In the genomic region with DNA sequence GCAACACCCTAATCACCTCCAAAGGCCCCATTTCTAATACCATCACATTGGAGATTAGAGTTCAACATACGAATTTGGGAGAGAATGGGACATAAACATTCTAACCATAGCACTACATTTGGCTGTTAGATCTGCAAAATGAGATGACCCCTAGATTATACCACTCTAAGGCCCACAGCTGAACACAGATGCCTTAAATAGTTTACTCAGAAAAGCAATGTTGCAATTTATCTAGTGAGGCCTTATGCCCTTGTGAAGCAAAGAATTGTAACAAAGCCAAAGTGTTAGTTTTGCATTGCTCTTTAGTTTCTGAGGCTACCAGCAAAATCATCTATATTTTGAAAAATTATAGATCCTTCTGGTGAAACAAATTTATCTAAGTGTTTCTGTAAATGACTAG, we compare ENCODE assay signal across 17 cellular contexts. TPM values are rescaled to one million over a fixed set of nuclear protein-coding genes. Genes with fewer than 3 reads are reported as not detected.
A peak's percentile ranks its signal among the peaks of the same experiment; 100 is the strongest.
DNase-seq lines count a peak whose midpoint lies in the region; ATAC-seq and TF ChIP-seq lines count a peak whose summit lies in the region.
"Had no signal": no experiment of that assay in that cellular context is flagged by ENCODE, and none has a peak within 500 bp of the region (broad histone marks: within the 10 kb centered on the region; RNA-seq: fewer than 3 reads in every experiment).

No MANE protein-coding gene starts in this region.

- ATAC-seq in T-helper 17 cell: no peak
- ATAC-seq in psoas muscle: no peak
- ATAC-seq in HG02623 (IDR thresholded peaks at IDR 0.05; ENCODE audit: unreplicated experiment): no peak
- ATAC-seq: Panc1, Right ventricle myocardium inferior had no signal

- DNase-seq in AG04449 (ENCODE audit: low read depth, low spot score): peak; percentile 3
- peak; percentile 8 for DNase-seq in GM03348 (ENCODE audit: low spot score)
- no peak for DNase-seq in T-helper 17 cell
- peak; percentile 57 for DNase-seq in fibroblast of peridontal ligament (ENCODE audit: extremely low read depth)
- DNase-seq in putamen (ENCODE audit: low spot score): no peak
- DNase-seq in psoas muscle: no peak
- DNase-seq in 8988T: no peak
- DNase-seq: CD8-positive, alpha-beta memory T cell; NCI-H1048; NCI-H146; NCI-H2081 treated with DMSO at 0.1 percent for 48 hours; NCI-H2227 treated with DMSO at 0.1 percent for 48 hours; NCI-H69 had no signal

- no peak overlapping the region for H3K27ac ChIP-seq in psoas muscle
- H3K27ac ChIP-seq: SK-N-MC had no signal

- 42 to 80% (median 76%) methylated on average over 1 of the region's 1 CpG for WGBS in psoas muscle, 3 donors

- H3K9me3 ChIP-seq in T-helper 17 cell (ENCODE audit: control insufficient read depth, low read length, poor library complexity, severe bottlenecking) (no peaks in the 10 kb centered on the region), psoas muscle (no peaks in the 10 kb centered on the region)

- peaks cover 5% of the 10 kb centered on the region for H3K4me1 Mint-ChIP-seq in T-helper 17 cell

- H3K27me3 Mint-ChIP-seq in T-helper 17 cell: no peaks in the 10 kb centered on the region

- H3K27ac Mint-ChIP-seq in T-helper 17 cell: peak overlapping the region; percentile 66

- H3K4me3 ChIP-seq in AG04449 (ENCODE audit: low read depth, low read length) (no peak overlapping the region), psoas muscle (no peak overlapping the region)
- H3K4me3 ChIP-seq: SK-N-MC had no signal

- CTCF ChIA-PET in AG04449 (lab: Yijun Ruan, JAX): no interaction called here

- intact Hi-C loops in psoas muscle (cut with DNase I): no loop called here

- H3K27me3 ChIP-seq in psoas muscle (ENCODE audit: insufficient read depth in 3 of 3, low read length in 2 of 3): no peaks in the 10 kb centered on the region

- H3K36me3 Mint-ChIP-seq in T-helper 17 cell (ENCODE audit: low read depth): no peaks in the 10 kb centered on the region
- H3K36me3 Mint-ChIP-seq: CD8-positive, alpha-beta memory T cell had no signal

- TF ChIP-seq CTCF in AG04449 (IDR thresholded peaks at IDR 0.05; ENCODE audit: insufficient read depth, low read length, missing control alignments) (no peak), psoas muscle (IDR thresholded peaks at IDR 0.05) (no peak)

- H3K4me1 ChIP-seq in psoas muscle: no peaks in the 10 kb centered on the region

- POLR2A ChIA-PET in AG04449 (lab: Yijun Ruan, JAX): no interaction called here

- no peak overlapping the region for H3K4me3 Mint-ChIP-seq in T-helper 17 cell
- H3K4me3 Mint-ChIP-seq: CD8-positive, alpha-beta memory T cell had no signal

- peaks cover 0 to 3% of the 10 kb centered on the region in 2 donors for H3K36me3 ChIP-seq in psoas muscle (ENCODE audit: insufficient read depth in 1 of 2, low read depth in 1 of 2)

RNA-seq across cellular contexts. Expression of a gene that starts 31.6 kb away (rescaled TPM):
- 10 to 100 TPM; 68.6 to 70.7 TPM for total RNA-seq in T-helper 17 cell
- 10 to 100 TPM; 25.4 to 70.5 (median 53.8) TPM for total RNA-seq in psoas muscle
- polyA plus RNA-seq in psoas muscle: 10 to 100 TPM; 11.4 to 22.5 (median 19.6) TPM

Comparison
In these comparisons a context has a peak if more than half of its experiments do, and no peak if none do; other contexts are left out.
1. DNase-seq: peak in AG04449 (single experiment), GM03348 (single experiment) and fibroblast of peridontal ligament (single experiment); none in T-helper 17 cell (0 of 3), putamen (single experiment), psoas muscle (0 of 2) and 8988T (single experiment).